ENCODE assay signal across 1 cellular context in the genomic region with DNA sequence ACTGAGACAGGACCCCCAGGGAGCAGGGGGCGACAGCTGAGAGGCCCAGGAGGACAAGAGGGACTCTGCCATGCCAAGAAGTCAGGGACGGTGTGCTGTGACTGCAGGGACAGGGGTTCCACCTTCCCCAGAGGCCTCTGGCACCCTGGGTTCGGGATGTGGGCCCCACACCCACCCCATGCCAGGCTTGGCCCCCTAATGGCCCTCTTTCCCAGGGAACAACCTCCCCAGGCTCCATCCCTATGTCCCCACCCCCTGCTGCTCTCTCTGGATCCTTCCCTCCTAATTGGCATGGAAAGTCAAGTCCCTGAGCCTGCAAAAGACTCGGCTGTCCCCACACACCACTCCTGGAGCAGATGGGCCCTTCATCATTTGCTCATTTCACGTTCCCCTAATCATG.
TF ChIP-seq lines count a peak whose summit lies in the region.

No MANE protein-coding gene starts in this region.

TF ChIP-seq in WTC11, 78 proteins besides CTCF, POLR2A, EP300 and RAD21 (continued from another document):
- TF ChIP-seq ZBTB43 (CRISPR knock-in tag; IDR thresholded peaks at IDR 0.05) (no peak), STAT6 (CRISPR knock-in tag; conservative IDR thresholded peaks at IDR 0.05; ENCODE audit: low read depth) (no peak), FOXP4 (CRISPR knock-in tag; IDR thresholded peaks at IDR 0.05) (no peak), CDX4 (CRISPR knock-in tag; IDR thresholded peaks at IDR 0.05; ENCODE audit: borderline replicate concordance) (no peak), NFATC4 (CRISPR knock-in tag; IDR thresholded peaks at IDR 0.05) (no peak)
TF ChIP-seq in WTC11: peak in this region for 0.
